9 cellular contexts compared by ENCODE assay signal in genomic region chr7:130350945-130351663, GRCh38. TPM values are rescaled to one million over a fixed set of nuclear protein-coding genes. Genes with fewer than 3 reads are reported as not detected.
DNase-seq lines count a peak whose midpoint lies in the region; ATAC-seq, FAIRE-seq and TF ChIP-seq lines count a peak whose summit lies in the region.
"Had no signal": no experiment of that assay in that cellular context is flagged by ENCODE, and none has a peak within 500 bp of the region (broad histone marks: within the 10 kb centered on the region; RNA-seq: fewer than 3 reads in every experiment).

No MANE protein-coding gene starts in this region.

- peak overlapping the region; percentile 67; the same call in 1 of the 2 replicates for H2AFZ ChIP-seq in H1 (ENCODE audit: low read length)
- peak overlapping the region; percentile 25 for H2AFZ ChIP-seq in neuron (ENCODE audit: low read depth, low read length)

- no peak overlapping the region for H3K56ac ChIP-seq in H1 (replicated peaks; ENCODE audit: insufficient read length, low read depth, low read length)

- H3K36me3 ChIP-seq in H1 (ENCODE audit: control insufficient read depth in 2 of 4, insufficient read depth in 4 of 4, low read length in 3 of 4) (no peaks in the 10 kb centered on the region), neuron (ENCODE audit: insufficient read depth, low read length) (no peaks in the 10 kb centered on the region)

- peak overlapping the region; percentile 9; the same call in 1 of the 2 replicates for H2BK20ac ChIP-seq in H1 (ENCODE audit: low read length)

- POLR2A ChIA-PET in H1 (lab: Charles Lee; ENCODE audit: partially characterized antibody), result interaction anchor here (0.6 kb wide), 1 partner anchor 14 kb away, joined by 3 read pairs; no protein-coding TSS in a partner anchor

- H4K20me1 ChIP-seq in H1 (replicated peaks in 1 of 2; ENCODE audit: control insufficient read depth in 1 of 2, insufficient read depth in 2 of 2, low read length in 2 of 2), result no peaks in the 10 kb centered on the region

- TF ChIP-seq EP300 in H1 (IDR thresholded peaks at IDR 0.05; ENCODE audit: borderline replicate concordance in 1 of 2, low read depth in 2 of 2, low read length in 2 of 2), result no peak

- no peak overlapping the region for H3K9ac ChIP-seq in H1 (replicated peaks in 1 of 4; ENCODE audit: extremely low read depth in 1 of 4, low read depth in 3 of 4, low read length in 3 of 4)

- H3K27me3 ChIP-seq in H1 (replicated peaks in 1 of 4; ENCODE audit: control insufficient read depth in 3 of 4, extremely low read depth in 1 of 4, insufficient read depth in 3 of 4, low read length in 3 of 4) (no peaks in the 10 kb centered on the region), neuron (ENCODE audit: insufficient read depth, low read length) (no peaks in the 10 kb centered on the region)

- H4K8ac ChIP-seq in H1 (ENCODE audit: extremely low read depth, insufficient read depth, low read length), result no peak overlapping the region

- no peak overlapping the region for H2BK5ac ChIP-seq in H1 (ENCODE audit: low read depth, low read length)

- FAIRE-seq in H1 (lab: Jason Lieb, UNC), result no peak

- H2BK15ac ChIP-seq in H1 (ENCODE audit: low read length), result no peak overlapping the region; the same call in 1 of the 2 replicates

- H3K4me1 ChIP-seq in H1 (replicated peaks in 1 of 4; ENCODE audit: control insufficient read depth in 3 of 4, insufficient read depth in 4 of 4, low read length in 3 of 4) (peaks cover 0 to 18% (median 11%) of the 10 kb centered on the region in 4 experiments; a peak in 6 of 7 replicates), neuron (ENCODE audit: insufficient read depth, low read length) (peaks cover 55% of the 10 kb centered on the region)

- H3K4me3 ChIP-seq in GM12865 (ENCODE audit: low read depth, low read length), result peak overlapping the region; percentile 44
- no peak overlapping the region for H3K4me3 ChIP-seq in H1 (ENCODE audit: extremely low read depth in 1 of 4, insufficient read depth in 2 of 4, low read depth in 3 of 4, low read length in 4 of 4)
- H3K4me3 ChIP-seq in neuron (ENCODE audit: low read length), result peak overlapping the region; percentile 47

- H2BK12ac ChIP-seq in H1 (ENCODE audit: low read depth, low read length), result no peak overlapping the region

- H3K23me2 ChIP-seq in H1 (ENCODE audit: low read depth, low read length), result no peaks in the 10 kb centered on the region

- H3K4ac ChIP-seq in H1 (replicated peaks; ENCODE audit: insufficient read length, low read depth, low read length), result no peak overlapping the region

- ATAC-seq in activated CD4-positive, CD25-positive, alpha-beta regulatory T cell treated with anti-CD3 and anti-CD28 coated beads, Interleukin-2, amount 50 U/mL, for 24 hours, result no peak

- no peak overlapping the region for H4K5ac ChIP-seq in H1 (ENCODE audit: insufficient read length, low read depth, low read length)

- CTCF ChIA-PET in H1 (lab: Charles Lee; ENCODE audit: partially characterized antibody), result interaction anchor here (0.6 to 1.0 kb wide), 2 partner anchors 58 to 119 kb away, joined by 3 read pairs; partner anchors contain the start of gene CPA4

- TF ChIP-seq POLR2A in H1 (IDR thresholded peaks at IDR 0.05; ENCODE audit: control extremely low read depth in 1 of 2, low read depth in 2 of 2, low read length in 2 of 2), result no peak

- DNase-seq in GM12865 (ENCODE audit: low read depth) (peak; percentile 86), NCI-H345 (lab: John Stamatoyannopoulos, UW) (peak; percentile 79), H1 (ENCODE audit: low read depth in 1 of 2, low spot score in 2 of 2) (no peak), COR-L47 (lab: John Stamatoyannopoulos, UW) (no peak), cerebellum (ENCODE audit: low spot score) (no peak)
- DNase-seq in stimulated activated naive CD4-positive, alpha-beta T cell treated with Interleukin-2 at 50 U/mL for 16 hours (lab: John Stamatoyannopoulos, UW), result no peak
- DNase-seq: activated CD8-positive, alpha-beta memory T cell treated with anti-CD3 and anti-CD28 coated beads, Interleukin-2, amount 50 U/mL, for 48 hours had no signal

- no peak overlapping the region for H2BK120ac ChIP-seq in H1 (replicated peaks; ENCODE audit: low read depth, low read length)

- H3K9me3 ChIP-seq in H1 (ENCODE audit: insufficient read depth in 2 of 2, low read depth in 1 of 2, low read length in 1 of 2) (no peaks in the 10 kb centered on the region), neuron (ENCODE audit: low read length) (no peaks in the 10 kb centered on the region)

- WGBS in H1 (ENCODE audit: extremely low coverage in 1 of 2, insufficient coverage in 1 of 2, insufficient read length in 1 of 2, insufficient replicate concordance in 2 of 2, low coverage in 1 of 2, low lambda C conversion rate in 2 of 2, missing lambda C conversion rate in 1 of 2), 2 experiments, result 80% methylated on average over 17 of the region's 17 CpGs; no CpG with 5 or more reads in 1 of the 2 experiments

- TF ChIP-seq CTCF in GM12865 (IDR thresholded peaks at IDR 0.05; ENCODE audit: insufficient read depth, low read depth, low read length, missing control alignments) (no peak), H1 (IDR thresholded peaks at IDR 0.05; ENCODE audit: control extremely low read depth in 1 of 3, insufficient read depth in 1 of 3, low read depth in 1 of 3, low read length in 3 of 3) (no peak)

- no peaks in the 10 kb centered on the region for H3K79me2 ChIP-seq in H1 (ENCODE audit: control insufficient read depth in 1 of 2, insufficient read depth in 2 of 2, low read length in 2 of 2)

- no peak for TF ChIP-seq RAD21 in H1 (IDR thresholded peaks at IDR 0.05 in 1 of 2, conservative IDR thresholded peaks at IDR 0.05 in 1 of 2; ENCODE audit: low read depth in 2 of 2, low read length in 2 of 2)

- H3K23ac ChIP-seq in H1 (ENCODE audit: insufficient read length), result no peak overlapping the region

- H3K18ac ChIP-seq in H1 (ENCODE audit: extremely low read depth, low read length), result no peak overlapping the region; the same call in 1 of the 2 replicates

- H4K91ac ChIP-seq in H1 (replicated peaks; ENCODE audit: insufficient read length, low read length), result peak overlapping the region; percentile 17

- no peak overlapping the region for H3K27ac ChIP-seq in H1 (ENCODE audit: low read depth, low read length)

- no peak overlapping the region for H3K4me2 ChIP-seq in H1 (ENCODE audit: insufficient read depth in 1 of 2, low read depth in 2 of 2, low read length in 2 of 2)

- H3K79me1 ChIP-seq in H1 (ENCODE audit: low read depth, low read length), result no peaks in the 10 kb centered on the region

- no peak overlapping the region for H3K14ac ChIP-seq in H1 (ENCODE audit: insufficient read length)

- H2AK5ac ChIP-seq in H1 (ENCODE audit: low read depth, low read length), result no peak overlapping the region

TF ChIP-seq in H1, 55 proteins besides CTCF, POLR2A, EP300 and RAD21:
- TF ChIP-seq BCL11A (IDR thresholded peaks at IDR 0.05; ENCODE audit: low read depth in 2 of 2, low read length in 2 of 2), result no peak
- TF ChIP-seq CBX5 (IDR thresholded peaks at IDR 0.05; ENCODE audit: low read depth, low read length), result no peak
- TF ChIP-seq EGR1 (IDR thresholded peaks at IDR 0.05; ENCODE audit: borderline replicate concordance, low read depth, low read length), result no peak
- TF ChIP-seq, protein P1, sequence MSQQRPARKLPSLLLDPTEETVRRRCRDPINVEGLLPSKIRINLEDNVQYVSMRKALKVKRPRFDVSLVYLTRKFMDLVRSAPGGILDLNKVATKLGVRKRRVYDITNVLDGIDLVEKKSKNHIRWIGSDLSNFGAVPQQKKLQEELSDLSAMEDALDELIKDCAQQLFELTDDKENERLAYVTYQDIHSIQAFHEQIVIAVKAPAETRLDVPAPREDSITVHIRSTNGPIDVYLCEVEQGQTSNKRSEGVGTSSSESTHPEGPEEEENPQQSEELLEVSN (IDR thresholded peaks at IDR 0.05), result 0 out of 2 replicates have a peak, but pooled peaks have one; percentile 18
TF ChIP-seq in H1: peak in this region for 1.

RNA-seq across cellular contexts. Expression of gene CPA5, which starts 6.5 kb away (rescaled TPM):
- not detected in 2 replicates for total RNA-seq in H1 (2021; fragmentation: NEBNext Ultra II Directional; extraction: Animal tissue kit (Norgen Biotek cat#: 25700))
- polyA plus RNA-seq in H1 (2011; rRNA removed), result 0.12 TPM in 1 of 2 replicates, not detected in the other
- polyA plus RNA-seq in H1 (2011; cell fraction: cytosol; rRNA removed), result not detected
- 0.20 TPM for polyA plus RNA-seq in H1 (2011; cell fraction: nucleus; rRNA removed)
- polyA plus RNA-seq in H1 (2012, experiment 1 of 2), result not detected in 4 replicates
- polyA plus RNA-seq in H1 (2012, experiment 2 of 2), result not detected
- polyA plus RNA-seq in H1 (2013, experiment 1 of 2), result not detected
- polyA plus RNA-seq in H1 (2013, experiment 2 of 2), result not detected
- not detected in 2 replicates for polyA minus RNA-seq in H1 (2011; rRNA and poly(A)+ RNA removed)
- not detected for polyA minus RNA-seq in H1 (2011; cell fraction: cytosol; rRNA and poly(A)+ RNA removed)
- not detected for polyA minus RNA-seq in H1 (2011; cell fraction: nucleus; rRNA and poly(A)+ RNA removed)
- total RNA-seq in cerebellum, result not detected

RNA-seq across cellular contexts. Expression of gene CPA1, which starts 29.2 kb away (rescaled TPM):
- total RNA-seq in H1 (2021; fragmentation: NEBNext Ultra II Directional; extraction: Animal tissue kit (Norgen Biotek cat#: 25700)), result not detected in 2 replicates
- polyA plus RNA-seq in H1 (2011; rRNA removed), result 0.06 TPM in 1 of 2 replicates, not detected in the other
- polyA plus RNA-seq in H1 (2011; cell fraction: cytosol; rRNA removed), result not detected
- not detected for polyA plus RNA-seq in H1 (2011; cell fraction: nucleus; rRNA removed)
- not detected in 4 replicates for polyA plus RNA-seq in H1 (2012, experiment 1 of 2)
- polyA plus RNA-seq in H1 (2012, experiment 2 of 2), result not detected
- not detected for polyA plus RNA-seq in H1 (2013, experiment 1 of 2)
- polyA plus RNA-seq in H1 (2013, experiment 2 of 2), result not detected
- not detected in 2 replicates for polyA minus RNA-seq in H1 (2011; rRNA and poly(A)+ RNA removed)
- not detected for polyA minus RNA-seq in H1 (2011; cell fraction: cytosol; rRNA and poly(A)+ RNA removed)
- not detected for polyA minus RNA-seq in H1 (2011; cell fraction: nucleus; rRNA and poly(A)+ RNA removed)
- not detected for total RNA-seq in cerebellum

RNA-seq across cellular contexts. Expression of gene CPA4, which starts 58.1 kb away (rescaled TPM):
- total RNA-seq in H1 (2021; fragmentation: NEBNext Ultra II Directional; extraction: Animal tissue kit (Norgen Biotek cat#: 25700)), result not detected in 2 replicates
- polyA plus RNA-seq in H1 (2011; rRNA removed), result 0.03 TPM in 1 of 2 replicates, not detected in the other
- polyA plus RNA-seq in H1 (2011; cell fraction: cytosol; rRNA removed), result not detected
- 0.03 TPM for polyA plus RNA-seq in H1 (2011; cell fraction: nucleus; rRNA removed)
- 0.29 TPM in 1 of 4 replicates, not detected in the others for polyA plus RNA-seq in H1 (2012, experiment 1 of 2)
- not detected for polyA plus RNA-seq in H1 (2012, experiment 2 of 2)
- polyA plus RNA-seq in H1 (2013, experiment 1 of 2), result 0.08 TPM
- polyA plus RNA-seq in H1 (2013, experiment 2 of 2), result 0.09 TPM
- not detected in 2 replicates for polyA minus RNA-seq in H1 (2011; rRNA and poly(A)+ RNA removed)
- polyA minus RNA-seq in H1 (2011; cell fraction: cytosol; rRNA and poly(A)+ RNA removed), result not detected
- not detected for polyA minus RNA-seq in H1 (2011; cell fraction: nucleus; rRNA and poly(A)+ RNA removed)
- 1.00 TPM for total RNA-seq in cerebellum

Comparison
In these comparisons a context has a peak if more than half of its experiments do, and no peak if none do; other contexts are left out.
1. DNase-seq: peak in GM12865 (single experiment) and NCI-H345 (single experiment); none in H1 (0 of 2), stimulated activated naive CD4-positive, alpha-beta T cell treated with Interleukin-2 at 50 U/mL for 16 hours (single experiment), COR-L47 (single experiment) and cerebellum (single experiment).
2. H3K4me3 ChIP-seq: peak in GM12865 (single experiment) and neuron (single experiment); none in H1 (0 of 4).